ENCODE assay signal across 14 cellular contexts in the genomic region with DNA sequence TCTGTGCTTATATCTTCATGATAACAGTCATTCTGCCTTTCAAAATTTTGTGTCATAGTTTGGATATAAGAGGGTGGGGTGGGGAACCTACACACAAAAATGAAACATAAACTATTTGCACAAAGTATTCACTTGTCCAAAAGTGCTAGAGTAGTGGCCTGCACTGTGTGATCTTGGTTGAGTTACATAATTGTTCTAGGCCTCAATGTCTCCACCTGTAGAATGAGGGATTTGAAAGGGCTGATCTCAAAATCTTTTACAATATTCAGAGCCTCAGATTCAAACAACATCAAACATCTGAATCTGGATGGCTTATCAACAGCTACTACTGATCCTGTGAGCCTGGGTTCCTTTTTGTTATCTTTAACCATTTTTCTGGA.
DNase-seq lines count a peak whose midpoint lies in the region; ATAC-seq and TF ChIP-seq lines count a peak whose summit lies in the region.
"Had no signal": no experiment of that assay in that cellular context is flagged by ENCODE, and none has a peak within 500 bp of the region (broad histone marks: within the 10 kb centered on the region; RNA-seq: fewer than 3 reads in every experiment).

No MANE protein-coding gene starts in this region.

- H3K9ac ChIP-seq in stomach smooth muscle (ENCODE audit: low read length in 2 of 2) = peak overlapping the region in 1 of 2 donors; percentile 25

- no peaks in the 10 kb centered on the region for H3K36me3 Mint-ChIP-seq in HFFc6 (ENCODE audit: low read depth)
- no peaks in the 10 kb centered on the region for H3K36me3 Mint-ChIP-seq in naive thymus-derived CD4-positive, alpha-beta T cell

- DNase-seq in HFFc6 (no peak), dorsolateral prefrontal cortex (no peak), A172 (ENCODE audit: low spot score) (no peak), NCI-H510A (lab: John Stamatoyannopoulos, UW) (no peak)
- DNase-seq in naive thymus-derived CD4-positive, alpha-beta T cell = no peak
- DNase-seq: activated CD4-positive, alpha-beta T cell treated with anti-CD3 and anti-CD28 coated beads for 48 hours; effector CD8-positive, alpha-beta T cell; NCI-H446 treated with DMSO at 0.1 percent for 48 hours; Peyer's patch had no signal

- no peak for TF ChIP-seq CTCF in HFFc6 (IDR thresholded peaks at IDR 0.05)
- TF ChIP-seq CTCF in dorsolateral prefrontal cortex (IDR thresholded peaks at IDR 0.05 in 54 of 56, conservative IDR thresholded peaks at IDR 0.05 in 2 of 56; ENCODE audit: low read depth in 1 of 56, partially characterized antibody in 56 of 56) = no peak

- H3K9me3 Mint-ChIP-seq in HFFc6 = no peaks in the 10 kb centered on the region
- H3K9me3 Mint-ChIP-seq in naive thymus-derived CD4-positive, alpha-beta T cell = peaks cover 0 to 2% (median 0%) of the 10 kb centered on the region in 11 donors
- H3K9me3 Mint-ChIP-seq: activated T-helper 1 cell treated with anti-CD3 and anti-CD28 coated beads, Interleukin-12 subunit alpha, Interleukin-12 subunit beta, Interleukin-2, Interleukin-4 antibody, amounts not matched to agents 30 ng/mL and 10 ng/mL and 1 ng/mL, durations not matched to agents 14 hours and 24 hours and 36 hours; T-helper 1 cell treated with Interleukin-12 subunit alpha and Interleukin-12 subunit beta and Interleukin-4 antibody, amounts not matched to agents 30 μg/mL and 1 μg/mL, for 36 hours had no signal

- H3K27ac Mint-ChIP-seq in HFFc6 = no peak overlapping the region
- no peak overlapping the region for H3K27ac Mint-ChIP-seq in naive thymus-derived CD4-positive, alpha-beta T cell
- H3K27ac Mint-ChIP-seq: activated T-helper 1 cell treated with anti-CD3 and anti-CD28 coated beads, Interleukin-12 subunit alpha, Interleukin-12 subunit beta, Interleukin-2, Interleukin-4 antibody, amounts not matched to agents 30 ng/mL and 10 ng/mL and 1 ng/mL, durations not matched to agents 14 hours and 24 hours and 36 hours; T-helper 1 cell treated with Interleukin-12 subunit alpha and Interleukin-12 subunit beta and Interleukin-4 antibody, amounts not matched to agents 30 μg/mL and 1 μg/mL, for 36 hours had no signal

- peaks cover 8% of the 10 kb centered on the region for H3K4me1 ChIP-seq in mesodermal cell (ENCODE audit: control insufficient read depth, insufficient read depth, low read length, poor library complexity, severe bottlenecking)
- peaks cover 20% of the 10 kb centered on the region for H3K4me1 ChIP-seq in stomach smooth muscle (ENCODE audit: control insufficient read depth, insufficient read depth, low read length)
- no peaks in the 10 kb centered on the region for H3K4me1 ChIP-seq in naive thymus-derived CD4-positive, alpha-beta T cell (ENCODE audit: control insufficient read depth in 2 of 2, insufficient read depth in 2 of 2, low read length in 2 of 2)

- intact Hi-C loops in dorsolateral prefrontal cortex (cut with DNase I) = no loop called here
- intact Hi-C loops in naive thymus-derived CD4-positive, alpha-beta T cell (cut with micrococcal nuclease) = no loop called here

- H3K36me3 ChIP-seq in mesodermal cell (ENCODE audit: control insufficient read depth, insufficient read depth, low read length) (no peaks in the 10 kb centered on the region), stomach smooth muscle (ENCODE audit: control insufficient read depth in 2 of 2, insufficient read depth in 2 of 2, low read length in 2 of 2) (peaks cover 6 to 10% of the 10 kb centered on the region in 2 donors)
- H3K36me3 ChIP-seq in naive thymus-derived CD4-positive, alpha-beta T cell (ENCODE audit: control insufficient read depth in 2 of 3, insufficient read depth in 3 of 3, low read length in 3 of 3) = no peaks in the 10 kb centered on the region
- H3K36me3 ChIP-seq: Peyer's patch had no signal

- CTCF ChIA-PET in naive thymus-derived CD4-positive, alpha-beta T cell (lab: Charles Lee) = no interaction called here

- H3K27me3 ChIP-seq in dorsolateral prefrontal cortex = no peaks in the 10 kb centered on the region
- no peaks in the 10 kb centered on the region for H3K27me3 ChIP-seq in stomach smooth muscle (ENCODE audit: control insufficient read depth in 1 of 2, insufficient read depth in 2 of 2, low read length in 2 of 2)
- no peaks in the 10 kb centered on the region for H3K27me3 ChIP-seq in naive thymus-derived CD4-positive, alpha-beta T cell (ENCODE audit: control insufficient read depth in 2 of 2, insufficient read depth in 2 of 2, low read length in 2 of 2)
- H3K27me3 ChIP-seq: Peyer's patch had no signal

- H3K4me3 Mint-ChIP-seq in HFFc6 = peak overlapping the region; percentile 65
- H3K4me3 Mint-ChIP-seq in naive thymus-derived CD4-positive, alpha-beta T cell = no peak overlapping the region
- H3K4me3 Mint-ChIP-seq: activated T-helper 1 cell treated with anti-CD3 and anti-CD28 coated beads, Interleukin-12 subunit alpha, Interleukin-12 subunit beta, Interleukin-2, Interleukin-4 antibody, amounts not matched to agents 30 ng/mL and 10 ng/mL and 1 ng/mL, durations not matched to agents 14 hours and 24 hours and 36 hours; T-helper 1 cell treated with Interleukin-12 subunit alpha and Interleukin-12 subunit beta and Interleukin-4 antibody, amounts not matched to agents 30 μg/mL and 1 μg/mL, for 36 hours had no signal

- POLR2A ChIA-PET in naive thymus-derived CD4-positive, alpha-beta T cell (lab: Charles Lee) = no interaction called here

- H3K27me3 Mint-ChIP-seq in HFFc6 (ENCODE audit: insufficient read depth) = no peaks in the 10 kb centered on the region; the same call in 1 of the 2 replicates
- peaks cover 25 to 49% (median 34%) of the 10 kb centered on the region in 5 donors for H3K27me3 Mint-ChIP-seq in naive thymus-derived CD4-positive, alpha-beta T cell

- H3K4me3 ChIP-seq in dorsolateral prefrontal cortex = peak overlapping the region in 45 of 59 donors; percentile 20 to 65 (median 48)
- H3K4me3 ChIP-seq in mesodermal cell (ENCODE audit: extremely low read depth, insufficient read depth, low read length, poor library complexity, severe bottlenecking) = peak overlapping the region; percentile 34
- peak overlapping the region; percentile 61 to 64 for H3K4me3 ChIP-seq in stomach smooth muscle (ENCODE audit: low read length in 2 of 2)
- H3K4me3 ChIP-seq in naive thymus-derived CD4-positive, alpha-beta T cell (ENCODE audit: low read length) = no peak overlapping the region

- H3K4me1 Mint-ChIP-seq in HFFc6 (ENCODE audit: low read depth) = peaks cover 7% of the 10 kb centered on the region
- H3K4me1 Mint-ChIP-seq in naive thymus-derived CD4-positive, alpha-beta T cell = peaks cover 0 to 3% (median 0%) of the 10 kb centered on the region in 7 donors

- H3K9me3 ChIP-seq in mesodermal cell (ENCODE audit: control insufficient read depth, low read length) = no peaks in the 10 kb centered on the region
- H3K9me3 ChIP-seq in stomach smooth muscle (ENCODE audit: control insufficient read depth in 2 of 2, low read length in 2 of 2) = no peaks in the 10 kb centered on the region
- no peaks in the 10 kb centered on the region for H3K9me3 ChIP-seq in naive thymus-derived CD4-positive, alpha-beta T cell (ENCODE audit: control insufficient read depth in 2 of 3, low read length in 3 of 3)
- H3K9me3 ChIP-seq: Peyer's patch had no signal

- ATAC-seq in naive thymus-derived CD4-positive, alpha-beta T cell = no peak

- H3K27ac ChIP-seq in dorsolateral prefrontal cortex = no peak overlapping the region
- H3K27ac ChIP-seq in mesodermal cell (ENCODE audit: low read depth, low read length, severe bottlenecking) = no peak overlapping the region
- H3K27ac ChIP-seq in stomach smooth muscle (ENCODE audit: low read length) = peak overlapping the region; percentile 73
- H3K27ac ChIP-seq in naive thymus-derived CD4-positive, alpha-beta T cell (ENCODE audit: low read depth, low read length) = no peak overlapping the region
- H3K27ac ChIP-seq: C4-2B had no signal
